ENCODE assay signal across 11 cellular contexts in genomic region chr20:10502098-10502526, GRCh38.
DNase-seq lines count a peak whose midpoint lies in the region; ATAC-seq, FAIRE-seq and TF ChIP-seq lines count a peak whose summit lies in the region.
"Had no signal": no experiment of that assay in that cellular context is flagged by ENCODE, and none has a peak within 500 bp of the region (broad histone marks: within the 10 kb centered on the region; RNA-seq: fewer than 3 reads in every experiment).

No MANE protein-coding gene starts in this region.

- intact Hi-C loops in mucosa of descending colon (cut with DNase I, micrococcal nuclease) (no loop called here), left lung (cut with DNase I) (no loop called here)

- DNase-seq in COLO829 (ENCODE audit: low spot score) (peak; percentile 25), mucosa of descending colon (no peak), left lung (no peak), frontal cortex (ENCODE audit: low spot score in 2 of 2) (no peak), OCI-M1 (lab: John Stamatoyannopoulos, UW) (no peak)
- DNase-seq in activated T-cell treated with anti-CD3 and anti-CD28 coated beads, Interleukin-2, amount 50 U/mL, for 4 hours, result no peak
- DNase-seq: DMS153, gastrocnemius medialis, NCI-H1694 had no signal

- H3K27me3 ChIP-seq in HUES6 (ENCODE audit: control insufficient read depth, insufficient read depth, low read length) (no peaks in the 10 kb centered on the region), left lung (no peaks in the 10 kb centered on the region)
- H3K27me3 ChIP-seq: gastrocnemius medialis had no signal

- no peaks in the 10 kb centered on the region for H3K36me3 ChIP-seq in HUES6 (ENCODE audit: control insufficient read depth, insufficient read depth, low read length)
- no peaks in the 10 kb centered on the region for H3K36me3 ChIP-seq in mucosa of descending colon (ENCODE audit: low read depth)
- H3K36me3 ChIP-seq in left lung, result no peaks in the 10 kb centered on the region
- H3K36me3 ChIP-seq: gastrocnemius medialis had no signal

- no peak overlapping the region for H3K9ac ChIP-seq in HUES6 (ENCODE audit: low read length)

- H3K9me3 Mint-ChIP-seq in activated T-cell treated with anti-CD3 and anti-CD28 coated beads, Interleukin-2, amount 50 U/mL, for 4 hours, result no peaks in the 10 kb centered on the region

- H3K4me3 ChIP-seq in HUES6 (ENCODE audit: low read depth, low read length), result no peak overlapping the region
- no peak overlapping the region for H3K4me3 ChIP-seq in mucosa of descending colon
- no peak overlapping the region for H3K4me3 ChIP-seq in left lung
- H3K4me3 ChIP-seq: gastrocnemius medialis had no signal

- no peaks in the 10 kb centered on the region for H3K9me3 ChIP-seq in HUES6 (ENCODE audit: control insufficient read depth, insufficient read depth, low read depth, low read length)
- H3K9me3 ChIP-seq in mucosa of descending colon, result no peaks in the 10 kb centered on the region
- no peaks in the 10 kb centered on the region for H3K9me3 ChIP-seq in left lung
- H3K9me3 ChIP-seq: gastrocnemius medialis had no signal

- TF ChIP-seq CTCF in mucosa of descending colon (IDR thresholded peaks at IDR 0.05) (no peak), left lung (IDR thresholded peaks at IDR 0.05) (no peak)

- H3K27me3 Mint-ChIP-seq in activated T-cell treated with anti-CD3 and anti-CD28 coated beads, Interleukin-2, amount 50 U/mL, for 4 hours (ENCODE audit: low read depth), result no peaks in the 10 kb centered on the region

- ATAC-seq in activated T-cell treated with anti-CD3 and anti-CD28 coated beads, Interleukin-2, amount 50 U/mL, for 4 hours, result peak; percentile 61 to 71
- ATAC-seq in mucosa of descending colon (peak; percentile 17), left lung (no peak), GM18868 (IDR thresholded peaks at IDR 0.05; ENCODE audit: unreplicated experiment) (no peak)
- ATAC-seq: gastrocnemius medialis had no signal

- H3K36me3 Mint-ChIP-seq in activated T-cell treated with anti-CD3 and anti-CD28 coated beads, Interleukin-2, amount 50 U/mL, for 4 hours (ENCODE audit: insufficient read depth), result peaks cover 3% of the 10 kb centered on the region

- H3K4me1 ChIP-seq in HUES6 (ENCODE audit: control insufficient read depth, insufficient read depth, low read length) (peaks cover 21% of the 10 kb centered on the region), mucosa of descending colon (ENCODE audit: low read depth) (peaks cover 12% of the 10 kb centered on the region), left lung (peaks cover 13 to 47% of the 10 kb centered on the region in 2 donors)

- H3K27ac ChIP-seq in HUES6 (ENCODE audit: low read depth, low read length) (peak overlapping the region; percentile 25; the same call in 1 of the 2 replicates), left lung (peak overlapping the region in 1 of 2 donors; percentile 77)
- H3K27ac ChIP-seq: gastrocnemius medialis had no signal

- no peak for FAIRE-seq in frontal cortex (lab: Jason Lieb, UNC)

- peaks cover 41% of the 10 kb centered on the region for H3K4me1 Mint-ChIP-seq in activated T-cell treated with anti-CD3 and anti-CD28 coated beads, Interleukin-2, amount 50 U/mL, for 4 hours (ENCODE audit: low read depth)

- H3K4me3 Mint-ChIP-seq in activated T-cell treated with anti-CD3 and anti-CD28 coated beads, Interleukin-2, amount 50 U/mL, for 4 hours, result peak overlapping the region; percentile 82

Comparison
In these comparisons a context has a peak if more than half of its experiments do, and no peak if none do; other contexts are left out.
1. ATAC-seq: peak in activated T-cell treated with anti-CD3 and anti-CD28 coated beads, Interleukin-2, amount 50 U/mL, for 4 hours (2 of 2) and mucosa of descending colon (single experiment); none in left lung (single experiment) and GM18868 (single experiment).